In genomic region chr10:103678104-103678526, GRCh38 we compare ENCODE assay signal across 8 cellular contexts.
A peak's percentile ranks its signal among the peaks of the same experiment; 100 is the strongest.
DNase-seq lines count a peak whose midpoint lies in the region; ATAC-seq lines count a peak whose summit lies in the region.

No MANE protein-coding gene starts in this region.

- DNase-seq in T-helper 1 cell (peak; percentile 82 to 90 (median 89)), anterior cingulate cortex (lab: John Stamatoyannopoulos, UW) (peak in 54 of 58 donors; percentile 23 to 88 (median 70)), hypothalamus (lab: John Stamatoyannopoulos, UW) (peak in 46 of 51 donors; percentile 22 to 86 (median 68)), smooth muscle cell of the brain vasculature (ENCODE audit: low read depth, low spot score) (peak; percentile 94), GOT3 (lab: John Stamatoyannopoulos, UW) (no peak), D341Med (ENCODE audit: low spot score) (no peak)

- ATAC-seq in GM18867 (IDR thresholded peaks at IDR 0.05; ENCODE audit: unreplicated experiment) (peak; percentile 72), HG03039 (IDR thresholded peaks at IDR 0.05; ENCODE audit: unreplicated experiment) (peak; percentile 83)

Comparison
In these comparisons a context has a peak if more than half of its experiments do, and no peak if none do; other contexts are left out.
1. DNase-seq: peak in T-helper 1 cell (5 of 5), anterior cingulate cortex (54 of 58), hypothalamus (46 of 51) and smooth muscle cell of the brain vasculature (single experiment); none in GOT3 (single experiment) and D341Med (single experiment).